12 cellular contexts compared by ENCODE assay signal in genomic region chr3:184275961-184276910, GRCh38. TPM values are rescaled to one million over a fixed set of nuclear protein-coding genes. Genes with fewer than 3 reads are reported as not detected.
DNase-seq lines count a peak whose midpoint lies in the region; ATAC-seq and TF ChIP-seq lines count a peak whose summit lies in the region.
"Had no signal": no experiment of that assay in that cellular context is flagged by ENCODE, and none has a peak within 500 bp of the region (broad histone marks: within the 10 kb centered on the region; RNA-seq: fewer than 3 reads in every experiment).

Gene ECE2, plus strand, starts transcription at chr3:184276022. Its CDS starts 132 bp downstream, at chr3:184276154.

- no peaks in the 10 kb centered on the region for H3K36me3 Mint-ChIP-seq in brain

- H3K27me3 Mint-ChIP-seq in brain, result peaks cover 80% of the 10 kb centered on the region

- H3K27ac Mint-ChIP-seq in brain, result peak within 1 kb of the TSS in 3 of 5 experiments; percentile 48 to 89 (median 88)

- peak; percentile 43 for DNase-seq in left cardiac atrium
- no peak for DNase-seq in cardiac septum (ENCODE audit: low spot score)
- peak; percentile 40 for DNase-seq in left kidney (ENCODE audit: low read depth, low spot score)
- DNase-seq in GM13977 (ENCODE audit: low spot score), result no peak
- no peak for DNase-seq in SHP77 (lab: John Stamatoyannopoulos, UW)
- DNase-seq: erythroblast, NCI-H446, spleen had no signal

- TF ChIP-seq CTCF in brain (conservative IDR thresholded peaks at IDR 0.05) (no peak), GM13977 (IDR thresholded peaks at IDR 0.05; ENCODE audit: extremely low read depth, insufficient read depth, missing control alignments) (no peak)

- no peaks in the 10 kb centered on the region for H3K36me3 ChIP-seq in urinary bladder (ENCODE audit: insufficient read depth)
- H3K36me3 ChIP-seq: spleen had no signal

- H3K9me3 Mint-ChIP-seq in brain, result peaks cover 0 to 10% (median 5%) of the 10 kb centered on the region in 5 experiments

- peak; percentile 63 to 70 for ATAC-seq in left cardiac atrium
- no peak for ATAC-seq in GM21447 (IDR thresholded peaks at IDR 0.05; ENCODE audit: unreplicated experiment)

- WGBS in urinary bladder, result 11% methylated on average over 65 of the region's 65 CpGs

- peaks cover 8% of the 10 kb centered on the region for H3K4me1 Mint-ChIP-seq in brain

- peak within 1 kb of the TSS; percentile 17 to 83 (median 62) for H3K4me3 Mint-ChIP-seq in brain

- no peak within 1 kb of the TSS for H3K27ac ChIP-seq in urinary bladder (ENCODE audit: low read depth)
- H3K27ac ChIP-seq: spleen had no signal

- intact Hi-C loops in left cardiac atrium (cut with DNase I) (no loop called here), cardiac septum (cut with DNase I) (no loop called here)

- H3K4me3 ChIP-seq in urinary bladder (ENCODE audit: low read depth, low read length), result peak within 1 kb of the TSS; percentile 3

- no peaks in the 10 kb centered on the region for H3K4me1 ChIP-seq in urinary bladder (ENCODE audit: insufficient read depth)
- H3K4me1 ChIP-seq: spleen had no signal

- in situ Hi-C loops in GM13977 (cut with MboI; ENCODE audit: low pct_unique_long_range_greater_than_20kb, low sequenced_read_pairs, unreplicated experiment), result no loop called here

RNA-seq across cellular contexts. Expression of gene ECE2, which starts in this region (rescaled TPM):
- total RNA-seq in left cardiac atrium (1 to 10 TPM in 1 of 2 donors, not detected in 1; 1.1 TPM), cardiac septum (0.19 TPM), urinary bladder (not detected)
- polyA plus RNA-seq in brain (ENCODE audit: insufficient read depth, low read depth, low replicate concordance) (9.5 TPM), urinary bladder (0.49 TPM)
- total RNA-seq: spleen had no signal
- polyA plus RNA-seq: BJ, spleen had no signal

Comparison
In these comparisons a context has a peak if more than half of its experiments do, and no peak if none do; other contexts are left out.
1. DNase-seq: peak in left cardiac atrium (single experiment) and left kidney (single experiment); none in cardiac septum (single experiment), GM13977 (single experiment) and SHP77 (0 of 2).